ENCODE assay signal across 1 cellular context in genomic region chr6:113971786-113972185, GRCh38.
TF ChIP-seq lines count a peak whose summit lies in the region.

No MANE protein-coding gene starts in this region.

TF ChIP-seq in SK-N-SH treated with all-trans-retinoic acid at 6 μM for 48 hours, 23 proteins besides CTCF, POLR2A, EP300 and RAD21 (continued from another document):
- TF ChIP-seq, protein P1, sequence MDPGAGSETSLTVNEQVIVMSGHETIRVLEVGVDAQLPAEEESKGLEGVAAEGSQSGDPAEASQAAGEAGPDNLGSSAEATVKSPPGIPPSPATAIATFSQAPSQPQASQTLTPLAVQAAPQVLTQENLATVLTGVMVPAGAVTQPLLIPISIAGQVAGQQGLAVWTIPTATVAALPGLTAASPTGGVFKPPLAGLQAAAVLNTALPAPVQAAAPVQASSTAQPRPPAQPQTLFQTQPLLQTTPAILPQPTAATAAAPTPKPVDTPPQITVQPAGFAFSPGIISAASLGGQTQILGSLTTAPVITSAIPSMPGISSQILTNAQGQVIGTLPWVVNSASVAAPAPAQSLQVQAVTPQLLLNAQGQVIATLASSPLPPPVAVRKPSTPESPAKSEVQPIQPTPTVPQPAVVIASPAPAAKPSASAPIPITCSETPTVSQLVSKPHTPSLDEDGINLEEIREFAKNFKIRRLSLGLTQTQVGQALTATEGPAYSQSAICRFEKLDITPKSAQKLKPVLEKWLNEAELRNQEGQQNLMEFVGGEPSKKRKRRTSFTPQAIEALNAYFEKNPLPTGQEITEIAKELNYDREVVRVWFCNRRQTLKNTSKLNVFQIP (CRISPR knock-in tag; IDR thresholded peaks at IDR 0.05; ENCODE audit: borderline replicate concordance, low read depth), result no peak
- TF ChIP-seq ZNF565 (CRISPR knock-in tag; conservative IDR thresholded peaks at IDR 0.05; ENCODE audit: low read depth) (no peak), PPARA (CRISPR knock-in tag; IDR thresholded peaks at IDR 0.05; ENCODE audit: borderline replicate concordance) (no peak), ZC3H10 (CRISPR knock-in tag; IDR thresholded peaks at IDR 0.05) (no peak), OSR1 (CRISPR knock-in tag; IDR thresholded peaks at IDR 0.05) (no peak)
TF ChIP-seq in SK-N-SH treated with all-trans-retinoic acid at 6 μM for 48 hours: peak in this region for 0.
